In the genomic region with DNA sequence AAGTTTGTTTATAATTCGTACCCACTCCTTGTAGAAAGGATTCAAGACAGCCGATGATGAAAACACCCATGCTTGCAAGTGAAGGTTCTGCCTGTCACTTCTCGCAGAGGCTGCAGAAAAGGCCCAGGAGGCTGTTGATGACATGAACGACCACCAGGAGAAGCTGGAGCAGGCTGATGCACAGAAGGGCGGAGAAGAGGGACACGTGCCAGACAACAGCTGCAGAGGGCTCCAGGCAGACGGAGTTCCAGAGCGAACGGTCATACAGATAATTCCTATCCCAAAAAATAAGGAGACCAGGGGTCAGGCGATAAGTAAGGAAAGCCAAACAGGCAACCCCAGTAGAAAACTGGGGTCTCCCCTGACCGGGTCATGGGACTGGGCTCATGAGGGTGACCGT, we compare ENCODE assay signal across 13 cellular contexts. TPM values are rescaled to one million over a fixed set of nuclear protein-coding genes. Genes with fewer than 3 reads are reported as not detected.
A peak's percentile ranks its signal among the peaks of the same experiment; 100 is the strongest.
DNase-seq lines count a peak whose midpoint lies in the region; TF ChIP-seq lines count a peak whose summit lies in the region.
"Had no signal": no experiment of that assay in that cellular context is flagged by ENCODE, and none has a peak within 500 bp of the region (broad histone marks: within the 10 kb centered on the region; RNA-seq: fewer than 3 reads in every experiment).

No MANE protein-coding gene starts in this region.

- no peaks in the 10 kb centered on the region for H4K20me1 ChIP-seq in H9 (ENCODE audit: control insufficient read depth, insufficient read depth, insufficient read length)
- H4K20me1 ChIP-seq in OCI-LY1 (ENCODE audit: insufficient read depth, low read length) = no peaks in the 10 kb centered on the region

- no peak overlapping the region for H3K23ac ChIP-seq in H9 (ENCODE audit: insufficient read length, low read depth, low read length)

- H3K9ac ChIP-seq in H9 (ENCODE audit: extremely low read depth, insufficient read length, low read length) (no peak overlapping the region), OCI-LY1 (ENCODE audit: low read length) (no peak overlapping the region)

- peak overlapping the region in 1 of 2 experiments; percentile 42; a peak in 1 of 5 replicates for H3K4me3 Mint-ChIP-seq in H9
- H3K4me3 Mint-ChIP-seq: natural killer cell treated with Interleukin-12 subunit alpha and Interleukin-12 subunit beta and Interleukin-15 and Interleukin-18, amount 100 ng/mL, for 72 hours; stimulated activated naive B cell treated with anti-CD40 and anti-IgM and Interleukin-4, amounts not matched to agents 10 μg/mL and 1 μg/mL and 100 μg/mL, for 72 hours; T-helper 1 cell treated with Interleukin-12 subunit alpha and Interleukin-12 subunit beta and Interleukin-4 antibody, amounts not matched to agents 30 μg/mL and 1 μg/mL, for 36 hours had no signal

- H4K5ac ChIP-seq in H9 (ENCODE audit: insufficient read length, low read depth, low read length) = no peak overlapping the region

- no peaks in the 10 kb centered on the region for H3K79me1 ChIP-seq in H9 (ENCODE audit: insufficient read depth, low read depth, low read length, poor library complexity, severe bottlenecking)

- TF ChIP-seq CTCF in AG09319 (IDR thresholded peaks at IDR 0.05; ENCODE audit: low read depth, low read length) (peak; percentile 16), H9 (conservative IDR thresholded peaks at IDR 0.05) (peak; percentile 56), OCI-LY1 (IDR thresholded peaks at IDR 0.05; ENCODE audit: low read length) (peak; percentile 30; the same call in 1 of the 2 replicates), fibroblast of pulmonary artery (IDR thresholded peaks at IDR 0.05; ENCODE audit: low read length, missing control alignments) (peak; percentile 23), GM20000 (IDR thresholded peaks at IDR 0.05; ENCODE audit: extremely low read depth, missing control alignments) (no peak), dorsolateral prefrontal cortex (IDR thresholded peaks at IDR 0.05 in 54 of 56, conservative IDR thresholded peaks at IDR 0.05 in 2 of 56; ENCODE audit: low read depth in 1 of 56, partially characterized antibody in 56 of 56) (no peak)

- H3K27ac ChIP-seq in H9 (ENCODE audit: insufficient read length, low read depth, low read length) = no peak overlapping the region
- H3K27ac ChIP-seq in OCI-LY1 (ENCODE audit: low read depth, low read length, poor library complexity, severe bottlenecking) = no peak overlapping the region
- no peak overlapping the region for H3K27ac ChIP-seq in dorsolateral prefrontal cortex
- H3K27ac ChIP-seq: adrenal gland had no signal

- DNase-seq in AG09319 (ENCODE audit: extremely low read depth, low read depth) = no peak
- DNase-seq in H9 = peak; percentile 54
- peak; percentile 28 for DNase-seq in fibroblast of pulmonary artery (ENCODE audit: low read depth)
- no peak for DNase-seq in G401 (ENCODE audit: low spot score)
- no peak for DNase-seq in activated CD4-positive, CD25-positive, alpha-beta regulatory T cell treated with anti-CD3 and anti-CD28 coated beads, Interleukin-2, amount 50 U/mL, for 72 hours
- DNase-seq in GM20000 (ENCODE audit: low spot score) = no peak
- no peak for DNase-seq in dorsolateral prefrontal cortex
- DNase-seq: adrenal gland; CD4-positive, CD25-positive, alpha-beta regulatory T cell; stimulated activated naive B cell treated with anti-CD40 and anti-IgM and Interleukin-4, amounts not matched to agents 10 μg/mL and 1 μg/mL and 100 μg/mL, for 72 hours had no signal

- H2AK5ac ChIP-seq in H9 (ENCODE audit: insufficient read length, low read length) = no peak overlapping the region

- no peak overlapping the region for H2BK12ac ChIP-seq in H9 (ENCODE audit: insufficient read length, low read depth, low read length)

- H3K79me2 ChIP-seq in H9 (ENCODE audit: insufficient read depth, low read length) (no peaks in the 10 kb centered on the region), OCI-LY1 (ENCODE audit: insufficient read depth, low read length) (no peaks in the 10 kb centered on the region)

- H3K27me3 ChIP-seq in H9 (ENCODE audit: insufficient read depth, low read length) (no peaks in the 10 kb centered on the region), OCI-LY1 (ENCODE audit: insufficient read depth, low read length) (no peaks in the 10 kb centered on the region; the same call in 1 of the 2 replicates), dorsolateral prefrontal cortex (no peaks in the 10 kb centered on the region)
- H3K27me3 ChIP-seq: adrenal gland had no signal

- H2AFZ ChIP-seq in H9 (ENCODE audit: low read length) (no peak overlapping the region), OCI-LY1 (ENCODE audit: low read length) (no peak overlapping the region)

- H3K9me3 ChIP-seq in H9 (ENCODE audit: control insufficient read depth, low read depth, low read length) = no peaks in the 10 kb centered on the region
- no peaks in the 10 kb centered on the region for H3K9me3 ChIP-seq in OCI-LY1 (ENCODE audit: low read length)
- H3K9me3 ChIP-seq: adrenal gland had no signal

- intact Hi-C loops in dorsolateral prefrontal cortex (cut with DNase I) = loop anchor here (10.0 kb wide), 1 partner anchor 181 kb away; the partner anchor contains the start of gene RNF168 (in 2 of the 2)

- H3K4me3 ChIP-seq in OCI-LY1 (ENCODE audit: low read depth, low read length, poor library complexity, severe bottlenecking) (no peak overlapping the region), fibroblast of pulmonary artery (replicated peaks; ENCODE audit: low read depth, low read length) (no peak overlapping the region), dorsolateral prefrontal cortex (no peak overlapping the region)
- H3K4me3 ChIP-seq: adrenal gland had no signal

- H3K9me2 ChIP-seq in OCI-LY1 (ENCODE audit: low read depth, low read length) = no peaks in the 10 kb centered on the region

- no peak overlapping the region for H2BK120ac ChIP-seq in H9 (ENCODE audit: low read depth, low read length, poor library complexity, severe bottlenecking)

- H3K18ac ChIP-seq in H9 (ENCODE audit: insufficient read length, low read depth, low read length) = no peak overlapping the region

- H4K8ac ChIP-seq in H9 (replicated peaks; ENCODE audit: insufficient read length, low read depth, low read length) = no peak overlapping the region

- H3K4me1 Mint-ChIP-seq in H9 = peaks cover 19 to 26% of the 10 kb centered on the region in 2 experiments

- H3K4me1 ChIP-seq in H9 (ENCODE audit: insufficient read depth, low read length) (no peaks in the 10 kb centered on the region), OCI-LY1 (ENCODE audit: insufficient read depth, low read length, severe bottlenecking) (no peaks in the 10 kb centered on the region)
- H3K4me1 ChIP-seq: adrenal gland had no signal

- WGBS in H9 (ENCODE audit: extremely low coverage, insufficient read length, low lambda C conversion rate) = no CpG with 5 or more reads among the region's 12 CpGs

- H3K27me3 Mint-ChIP-seq in H9 (ENCODE audit: low read depth) = no peaks in the 10 kb centered on the region
- H3K27me3 Mint-ChIP-seq: CD4-positive, CD25-positive, alpha-beta regulatory T cell; natural killer cell treated with Interleukin-12 subunit alpha and Interleukin-12 subunit beta and Interleukin-15 and Interleukin-18, amount 100 ng/mL, for 72 hours; stimulated activated naive B cell treated with anti-CD40 and anti-IgM and Interleukin-4, amounts not matched to agents 10 μg/mL and 1 μg/mL and 100 μg/mL, for 72 hours had no signal

- no peak overlapping the region for H4K91ac ChIP-seq in H9 (ENCODE audit: insufficient read length, low read depth, low read length)

- no peak overlapping the region for H3T11ph ChIP-seq in H9 (ENCODE audit: low read length)

- H2BK20ac ChIP-seq in H9 (ENCODE audit: low read depth, low read length, poor library complexity, severe bottlenecking) = no peak overlapping the region

- no peaks in the 10 kb centered on the region for H3F3A ChIP-seq in OCI-LY1 (ENCODE audit: insufficient read depth, low read length)

- H3K9me3 Mint-ChIP-seq in H9 = no peaks in the 10 kb centered on the region
- H3K9me3 Mint-ChIP-seq: natural killer cell treated with Interleukin-12 subunit alpha and Interleukin-12 subunit beta and Interleukin-15 and Interleukin-18, amount 100 ng/mL, for 72 hours; stimulated activated naive B cell treated with anti-CD40 and anti-IgM and Interleukin-4, amounts not matched to agents 10 μg/mL and 1 μg/mL and 100 μg/mL, for 72 hours; T-helper 1 cell treated with Interleukin-12 subunit alpha and Interleukin-12 subunit beta and Interleukin-4 antibody, amounts not matched to agents 30 μg/mL and 1 μg/mL, for 36 hours had no signal

- no peak overlapping the region for H3K14ac ChIP-seq in H9 (ENCODE audit: insufficient read depth, low read length)

- H3K36me3 ChIP-seq in OCI-LY1 (ENCODE audit: insufficient read depth, low read length) = no peaks in the 10 kb centered on the region
- H3K36me3 ChIP-seq: adrenal gland had no signal

- H3K23me2 ChIP-seq in H9 (ENCODE audit: insufficient read length, low read depth, low read length, poor library complexity, severe bottlenecking) = no peaks in the 10 kb centered on the region

- no peak overlapping the region for H2BK5ac ChIP-seq in H9 (ENCODE audit: insufficient read length, low read length)

- no peak overlapping the region for H3K56ac ChIP-seq in H9 (ENCODE audit: insufficient read length, low read depth, low read length)

- in situ Hi-C loops in G401 (cut with HindIII; ENCODE audit: low sequenced_read_pairs) = no loop called here

- H3K27ac Mint-ChIP-seq in H9 = peak overlapping the region in 1 of 3 experiments; percentile 38; a peak in 1 of 7 replicates
- H3K27ac Mint-ChIP-seq: natural killer cell treated with Interleukin-12 subunit alpha and Interleukin-12 subunit beta and Interleukin-15 and Interleukin-18, amount 100 ng/mL, for 72 hours; stimulated activated naive B cell treated with anti-CD40 and anti-IgM and Interleukin-4, amounts not matched to agents 10 μg/mL and 1 μg/mL and 100 μg/mL, for 72 hours; T-helper 1 cell treated with Interleukin-12 subunit alpha and Interleukin-12 subunit beta and Interleukin-4 antibody, amounts not matched to agents 30 μg/mL and 1 μg/mL, for 36 hours had no signal

- no peak overlapping the region for H3K4me2 ChIP-seq in H9 (ENCODE audit: insufficient read depth, insufficient read length, low read length)
- H3K4me2 ChIP-seq in OCI-LY1 (ENCODE audit: low read length) = no peak overlapping the region

- no peak overlapping the region for H3K4ac ChIP-seq in H9 (ENCODE audit: low read depth, low read length)

- no peak overlapping the region for H2BK15ac ChIP-seq in H9 (ENCODE audit: low read depth, low read length)

- no peaks in the 10 kb centered on the region for H3K36me3 Mint-ChIP-seq in H9 (ENCODE audit: insufficient read depth in 1 of 3, low read depth in 3 of 3)
- H3K36me3 Mint-ChIP-seq: CD4-positive, CD25-positive, alpha-beta regulatory T cell; natural killer cell treated with Interleukin-12 subunit alpha and Interleukin-12 subunit beta and Interleukin-15 and Interleukin-18, amount 100 ng/mL, for 72 hours had no signal

RNA-seq across cellular contexts. Expression of gene DYNLT2B, which starts 5.7 kb away (rescaled TPM):
- total RNA-seq in H9 (2021) (12.4 and 14.1 TPM in 2 replicates), dorsolateral prefrontal cortex (10 to 100 TPM; 11.4 to 43.8 (median 25.6) TPM)
- 6.6 and 8.8 TPM in 2 replicates for total RNA-seq in G401 (2014; rRNA removed; shearing (Covaris generic))

RNA-seq across cellular contexts. Expression of gene TM4SF19, which starts 14.5 kb away (rescaled TPM):
- total RNA-seq in H9 (2021) (not detected in 2 replicates), dorsolateral prefrontal cortex (under 1 TPM in 2 of 120 experiments, not detected in 118; 0.31 to 0.32 TPM)
- total RNA-seq in G401 (2014; rRNA removed; shearing (Covaris generic)) = not detected in 2 replicates
- total RNA-seq: CD4-positive, CD25-positive, alpha-beta regulatory T cell had no signal

RNA-seq across cellular contexts. Expression of gene PCYT1A, which starts 36.2 kb away (rescaled TPM):
- total RNA-seq in H9 (2021) = 30.9 and 31.6 TPM in 2 replicates
- total RNA-seq in G401 (2014; rRNA removed; shearing (Covaris generic)) = 41.4 and 47.9 TPM in 2 replicates
- 10 to 100 TPM; 32.9 to 64.7 (median 46.7) TPM for total RNA-seq in dorsolateral prefrontal cortex

Comparison
In these comparisons a context has a peak if more than half of its experiments do, and no peak if none do; other contexts are left out.
1. DNase-seq: peak in H9 (single experiment) and fibroblast of pulmonary artery (single experiment); none in AG09319 (single experiment), G401 (single experiment), activated CD4-positive, CD25-positive, alpha-beta regulatory T cell treated with anti-CD3 and anti-CD28 coated beads, Interleukin-2, amount 50 U/mL, for 72 hours (single experiment), GM20000 (single experiment) and dorsolateral prefrontal cortex (0 of 10).
2. CTCF ChIP-seq: peak in AG09319 (single experiment), H9 (single experiment), OCI-LY1 (single experiment) and fibroblast of pulmonary artery (single experiment); none in GM20000 (single experiment) and dorsolateral prefrontal cortex (0 of 56).